ENCODE assay signal across 22 cellular contexts in the genomic region with DNA sequence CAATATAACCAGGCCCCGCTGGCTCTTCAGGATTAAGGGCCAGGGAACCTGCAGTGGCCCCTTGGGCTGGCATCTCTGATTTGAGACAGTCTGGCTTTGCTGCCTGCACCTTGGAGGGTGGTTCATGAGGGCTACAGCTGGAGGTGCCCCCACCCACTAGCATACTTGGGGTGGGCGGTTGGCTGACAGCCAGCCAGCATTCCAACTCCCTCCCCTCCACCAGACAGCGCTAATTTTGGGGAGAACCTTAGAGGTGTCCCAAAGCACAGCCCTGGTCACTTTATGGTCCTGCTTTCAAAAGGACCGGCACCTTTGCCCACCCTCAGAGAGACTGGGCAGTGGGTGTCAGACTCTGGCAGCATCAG.
DNase-seq lines count a peak whose midpoint lies in the region; ATAC-seq, FAIRE-seq and TF ChIP-seq lines count a peak whose summit lies in the region.
"Had no signal": no experiment of that assay in that cellular context is flagged by ENCODE, and none has a peak within 500 bp of the region (broad histone marks: within the 10 kb centered on the region; RNA-seq: fewer than 3 reads in every experiment).

No MANE protein-coding gene starts in this region.

- H3K9ac ChIP-seq in K562 (ENCODE audit: insufficient read depth in 1 of 2, low read depth in 2 of 2, low read length in 2 of 2) (0 out of 4 replicates have a peak overlapping the region, but pooled peaks of 1 of the 2 experiments have one; percentile 23), mesendoderm (ENCODE audit: low read length) (no peak overlapping the region)

- in situ Hi-C loops in K562 (cut with MboI): no loop called here

- TF ChIP-seq CTCF in K562 (IDR thresholded peaks at IDR 0.05 in 2 of 3, conservative IDR thresholded peaks at IDR 0.05 in 1 of 3; ENCODE audit: insufficient read depth in 2 of 3, low read depth in 1 of 3, low read length in 3 of 3): no peak

- H3K36me3 ChIP-seq in K562 (ENCODE audit: control insufficient read depth, insufficient read depth, low read length) (no peaks in the 10 kb centered on the region), mesendoderm (ENCODE audit: control insufficient read depth, insufficient read depth, low read length) (no peaks in the 10 kb centered on the region), aorta (ENCODE audit: control insufficient read depth in 1 of 2, insufficient read depth in 2 of 2, low read length in 1 of 2) (no peaks in the 10 kb centered on the region)
- H3K36me3 ChIP-seq: BE2C, SJCRH30 had no signal

- H2BK5ac ChIP-seq in mesendoderm (ENCODE audit: low read length): no peak overlapping the region

- H4K20me1 ChIP-seq in K562 (replicated peaks; ENCODE audit: control insufficient read depth, insufficient read depth, low read length): peaks cover 32% of the 10 kb centered on the region

- H3K4me2 ChIP-seq in K562 (ENCODE audit: insufficient read depth, low read length) (no peak overlapping the region), mesendoderm (ENCODE audit: low read length) (no peak overlapping the region)
- H3K4me2 ChIP-seq: PC-9 had no signal

- no peak overlapping the region for H2BK120ac ChIP-seq in mesendoderm (ENCODE audit: low read depth, low read length)

- H3K4me3 ChIP-seq in K562 (no peak overlapping the region), mesendoderm (ENCODE audit: low read length) (no peak overlapping the region), aorta (ENCODE audit: low read length in 2 of 2) (no peak overlapping the region)
- H3K4me3 ChIP-seq: GM12878, PC-9, SJCRH30 had no signal

- TF ChIP-seq EP300 in K562 (IDR thresholded peaks at IDR 0.05; ENCODE audit: low read length): no peak

- no TSS peak for BruUV-seq in K562 (replicated peaks; lab: Mats Ljungman, UMichigan)

- no peak overlapping the region for H3K18ac ChIP-seq in mesendoderm (ENCODE audit: low read length)

- H3K23ac ChIP-seq in mesendoderm (ENCODE audit: low read length): no peak overlapping the region

- ATAC-seq in left cardiac atrium (no peak), K562 (no peak), aorta (ENCODE audit: low FRiP score) (no peak), GM21825 (IDR thresholded peaks at IDR 0.05; ENCODE audit: unreplicated experiment) (no peak)
- ATAC-seq: GM12878 had no signal

- H3K4ac ChIP-seq in mesendoderm (ENCODE audit: low read depth, low read length): no peak overlapping the region

- peak; percentile 4 for DNase-seq in left cardiac atrium
- no peak for DNase-seq in cardiac septum (ENCODE audit: low spot score)
- no peak for DNase-seq in K562 (ENCODE audit: extremely low read depth in 1 of 4, low spot score in 3 of 4)
- no peak for DNase-seq in mesendoderm
- DNase-seq in aorta: peak; percentile 24 to 25
- DNase-seq in NCI-H446 (lab: John Stamatoyannopoulos, UW): no peak
- DNase-seq in NCI-H446 treated with DMSO at 0.1 percent for 48 hours (lab: John Stamatoyannopoulos, UW): no peak
- DNase-seq: BE2C; CD4-positive, alpha-beta memory T cell; GF-D8; H7; NCI-H1048; NCI-H1436; NCI-H1930; NCI-H226; NCI-H526; PC-9; SJCRH30 had no signal

- H4K8ac ChIP-seq in mesendoderm (ENCODE audit: low read depth, low read length): no peak overlapping the region

- H3K27ac ChIP-seq in K562 (ENCODE audit: extremely low read depth, low read depth, low read length) (no peak overlapping the region), mesendoderm (ENCODE audit: low read depth, low read length) (no peak overlapping the region), aorta (ENCODE audit: low read depth in 1 of 2, low read length in 2 of 2) (no peak overlapping the region)
- H3K27ac ChIP-seq: PC-9, RWPE1, SJCRH30 had no signal

- FAIRE-seq in K562 (lab: Jason Lieb, UNC): no peak
- FAIRE-seq: A204.1, GM12878 had no signal

- H3K27me3 ChIP-seq in K562 (ENCODE audit: control insufficient read depth in 2 of 2, insufficient read depth in 2 of 2, low read length in 2 of 2) (peaks cover 52 to 80% of the 10 kb centered on the region in 2 experiments), mesendoderm (ENCODE audit: insufficient read depth, low read length, poor library complexity) (no peaks in the 10 kb centered on the region), aorta (ENCODE audit: control insufficient read depth in 1 of 2, insufficient read depth in 2 of 2, low read length in 1 of 2) (no peaks in the 10 kb centered on the region)
- H3K27me3 ChIP-seq: BE2C had no signal

- peak overlapping the region; percentile 51 for H3K56ac ChIP-seq in mesendoderm (ENCODE audit: low read length)

- H3K79me2 ChIP-seq in K562 (ENCODE audit: control insufficient read depth, insufficient read depth, low read length) (no peaks in the 10 kb centered on the region), mesendoderm (ENCODE audit: control insufficient read depth, insufficient read depth, low read length) (no peaks in the 10 kb centered on the region)

- peaks cover 10 to 14% of the 10 kb centered on the region in 2 experiments; a peak in 4 of 5 replicates for H3K4me1 ChIP-seq in K562 (replicated peaks in 1 of 2; ENCODE audit: control insufficient read depth in 2 of 2, insufficient read depth in 2 of 2, low read length in 2 of 2)
- H3K4me1 ChIP-seq in mesendoderm (ENCODE audit: control insufficient read depth, low read depth, low read length): peaks cover 6% of the 10 kb centered on the region
- H3K4me1 ChIP-seq in aorta (ENCODE audit: control insufficient read depth in 1 of 2, insufficient read depth in 2 of 2, low read length in 2 of 2): no peaks in the 10 kb centered on the region
- H3K4me1 ChIP-seq: SJCRH30 had no signal

- POLR2A ChIA-PET in K562 (lab: Yijun Ruan, JAX): no interaction called here

- no peak overlapping the region for H2AFZ ChIP-seq in K562 (ENCODE audit: low read depth, low read length)
- H2AFZ ChIP-seq: PC-9 had no signal

- H3K9me1 ChIP-seq in K562 (ENCODE audit: control insufficient read depth, insufficient read depth, low read length): no peaks in the 10 kb centered on the region

- TF ChIP-seq POLR2A in K562 (conservative IDR thresholded peaks at IDR 0.05): no peak

- 2% methylated on average over 4 of the region's 4 CpGs for WGBS in K562 (ENCODE audit: insufficient coverage, low coverage, missing lambda C conversion rate)
- no CpG with 5 or more reads among the region's 4 CpGs for WGBS in mesendoderm (ENCODE audit: extremely low coverage, insufficient coverage, low lambda C conversion rate)
- WGBS in aorta, 2 donors: 75 to 78% methylated on average over 4 of the region's 4 CpGs

- no peak overlapping the region for H2AK5ac ChIP-seq in mesendoderm (ENCODE audit: low read length)

- H2BK15ac ChIP-seq in mesendoderm (replicated peaks; ENCODE audit: low read depth): no peak overlapping the region

- no peak overlapping the region for H4K5ac ChIP-seq in mesendoderm (ENCODE audit: low read length)

- H3K9me3 ChIP-seq in K562 (replicated peaks; ENCODE audit: control insufficient read depth, insufficient read depth, low read depth, low read length) (no peaks in the 10 kb centered on the region), aorta (ENCODE audit: control insufficient read depth, low read length) (no peaks in the 10 kb centered on the region)
- H3K9me3 ChIP-seq: BE2C, SJCRH30 had no signal

- intact Hi-C loops in left cardiac atrium (cut with DNase I) (no loop called here), cardiac septum (cut with DNase I) (no loop called here), K562 (cut with micrococcal nuclease) (no loop called here), aorta (cut with DNase I) (no loop called here)

- H3K79me1 ChIP-seq in mesendoderm (ENCODE audit: low read length): no peaks in the 10 kb centered on the region

- CTCF ChIA-PET in K562 (lab: Yijun Ruan, JAX; ENCODE audit: low intra/inter-chr PET ratio): no interaction called here

- TF ChIP-seq RAD21 in K562 (CRISPR knock-in tag; conservative IDR thresholded peaks at IDR 0.05 in 1 of 2, IDR thresholded peaks at IDR 0.05 in 1 of 2): no peak

TF ChIP-seq in K562, 482 proteins besides CTCF, POLR2A, EP300 and RAD21:
- TF ChIP-seq ZNF75A (CRISPR knock-in tag; IDR thresholded peaks at IDR 0.05) (no peak), NFIC (IDR thresholded peaks at IDR 0.05) (peak; percentile 6; the same call in 1 of the 2 replicates)

Comparison
In these comparisons a context has a peak if more than half of its experiments do, and no peak if none do; other contexts are left out.
1. DNase-seq: peak in left cardiac atrium (single experiment) and aorta (2 of 2); none in cardiac septum (single experiment), K562 (0 of 4), mesendoderm (single experiment), NCI-H446 (0 of 2) and NCI-H446 treated with DMSO at 0.1 percent for 48 hours (single experiment).